ENCODE assay signal across 10 cellular contexts in the genomic region with DNA sequence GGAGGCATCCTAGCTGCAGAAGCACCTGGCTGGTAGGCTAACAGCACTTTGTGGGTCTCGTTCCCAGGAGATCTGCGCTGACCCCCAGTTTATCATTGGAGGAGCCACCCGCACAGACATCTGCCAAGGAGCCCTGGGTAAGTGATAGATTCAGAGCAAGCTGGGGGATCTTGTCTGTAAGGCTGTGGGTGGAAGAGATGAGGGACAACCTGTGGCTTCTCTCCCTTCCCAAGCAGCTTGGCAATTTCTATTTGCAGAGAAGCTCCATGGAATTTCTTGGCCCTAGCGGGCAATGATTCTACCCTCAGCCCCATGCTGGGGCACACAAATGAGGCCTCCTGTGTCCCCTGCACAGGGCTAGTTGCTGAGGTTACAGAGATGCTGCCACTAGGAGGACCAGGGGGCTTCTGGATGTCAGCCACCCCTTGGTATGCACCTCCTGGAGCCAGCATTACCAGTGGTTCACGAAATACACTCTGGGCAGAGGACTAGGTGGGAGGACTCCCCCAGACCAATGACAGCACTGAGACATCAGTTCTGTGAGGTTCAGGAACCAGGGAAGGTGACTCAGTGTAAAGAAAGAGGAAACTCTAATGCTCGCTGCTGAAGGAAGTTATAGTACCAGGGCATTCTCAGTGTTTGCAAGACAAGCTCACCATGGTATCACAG. TPM values are rescaled to one million over a fixed set of nuclear protein-coding genes. Genes with fewer than 3 reads are reported as not detected.
DNase-seq lines count a peak whose midpoint lies in the region; ATAC-seq and TF ChIP-seq lines count a peak whose summit lies in the region.
"Had no signal": no experiment of that assay in that cellular context is flagged by ENCODE, and none has a peak within 500 bp of the region (broad histone marks: within the 10 kb centered on the region; RNA-seq: fewer than 3 reads in every experiment).

No MANE protein-coding gene starts in this region.

- H3K4me3 ChIP-seq in CD4-positive, alpha-beta memory T cell (ENCODE audit: low read length in 2 of 2): peak overlapping the region in 1 of 2 donors; percentile 13
- H3K4me3 ChIP-seq in NB4 (ENCODE audit: low read depth, low read length) (no peak overlapping the region), mucosa of rectum (ENCODE audit: low read length in 2 of 2) (no peak overlapping the region)

- peak; percentile 57 for ATAC-seq in activated naive CD8-positive, alpha-beta T cell treated with anti-CD3 and anti-CD28 coated beads, Interleukin-2, amount 50 U/mL, for 24 hours

- CTCF ChIA-PET in CD4-positive, alpha-beta memory T cell (lab: Charles Lee; ENCODE audit: partially characterized antibody): interaction anchor here (0.7 to 17.3 kb wide), 6 partner anchors 7 to 30 kb away, joined by 3 to 233 read pairs (median 4); no protein-coding TSS in a partner anchor

- no peak for DNase-seq in CD4-positive, alpha-beta memory T cell
- DNase-seq in NB4 (ENCODE audit: low read depth) (peak; percentile 86), NCI-H2171 treated with DMSO at 0.1 percent for 48 hours (lab: John Stamatoyannopoulos, UW) (no peak), superior temporal gyrus (ENCODE audit: extremely low spot score) (no peak), NCI-H187 (lab: John Stamatoyannopoulos, UW) (no peak), SHP77 treated with DMSO at 0.1 percent for 48 hours (lab: John Stamatoyannopoulos, UW) (no peak)
- no peak for DNase-seq in activated naive CD8-positive, alpha-beta T cell treated with anti-CD3 and anti-CD28 coated beads, Interleukin-2, amount 50 U/mL, for 24 hours
- DNase-seq: NCI-H774 had no signal

- H3K27me3 Mint-ChIP-seq in CD4-positive, alpha-beta memory T cell: no peaks in the 10 kb centered on the region
- no peaks in the 10 kb centered on the region for H3K27me3 Mint-ChIP-seq in activated naive CD8-positive, alpha-beta T cell treated with anti-CD3 and anti-CD28 coated beads, Interleukin-2, amount 50 U/mL, for 24 hours

- no peaks in the 10 kb centered on the region for H3K27me3 ChIP-seq in CD4-positive, alpha-beta memory T cell (ENCODE audit: insufficient read depth, low read length)
- no peaks in the 10 kb centered on the region for H3K27me3 ChIP-seq in mucosa of rectum (ENCODE audit: control insufficient read depth in 2 of 2, insufficient read depth in 2 of 2, low read length in 2 of 2)

- peak overlapping the region; percentile 85 to 98 (median 95) for H3K27ac Mint-ChIP-seq in CD4-positive, alpha-beta memory T cell
- H3K27ac Mint-ChIP-seq in activated naive CD8-positive, alpha-beta T cell treated with anti-CD3 and anti-CD28 coated beads, Interleukin-2, amount 50 U/mL, for 24 hours: peak overlapping the region; percentile 29

- H3K27ac ChIP-seq in CD4-positive, alpha-beta memory T cell (ENCODE audit: low read depth, low read length): peak overlapping the region; percentile 79
- H3K27ac ChIP-seq in mucosa of rectum (ENCODE audit: low read depth in 2 of 2, low read length in 2 of 2): peak overlapping the region; percentile 46 to 83

- peaks cover 62 to 92% (median 81%) of the 10 kb centered on the region in 4 donors for H3K4me1 Mint-ChIP-seq in CD4-positive, alpha-beta memory T cell
- H3K4me1 Mint-ChIP-seq in activated naive CD8-positive, alpha-beta T cell treated with anti-CD3 and anti-CD28 coated beads, Interleukin-2, amount 50 U/mL, for 24 hours: peaks cover 82% of the 10 kb centered on the region

- H3K9ac ChIP-seq in mucosa of rectum (ENCODE audit: low read depth in 1 of 2, low read length in 2 of 2): no peak overlapping the region

- TF ChIP-seq POLR2A in NB4 (IDR thresholded peaks at IDR 0.05; ENCODE audit: extremely low read depth, insufficient read length): no peak

- H3K9me3 ChIP-seq in CD4-positive, alpha-beta memory T cell (ENCODE audit: control insufficient read depth in 1 of 2, low read length in 2 of 2): no peaks in the 10 kb centered on the region
- no peaks in the 10 kb centered on the region for H3K9me3 ChIP-seq in mucosa of rectum (ENCODE audit: control insufficient read depth in 2 of 2, low read length in 2 of 2)

- H3K4me1 ChIP-seq in CD4-positive, alpha-beta memory T cell (ENCODE audit: insufficient read depth, low read length): peaks cover 90% of the 10 kb centered on the region
- peaks cover 82% of the 10 kb centered on the region in 2 donors for H3K4me1 ChIP-seq in mucosa of rectum (ENCODE audit: control insufficient read depth in 2 of 2, insufficient read depth in 2 of 2, low read length in 2 of 2)

- peaks cover 46 to 56% of the 10 kb centered on the region in 2 donors for H3K36me3 Mint-ChIP-seq in CD4-positive, alpha-beta memory T cell
- H3K36me3 Mint-ChIP-seq in activated naive CD8-positive, alpha-beta T cell treated with anti-CD3 and anti-CD28 coated beads, Interleukin-2, amount 50 U/mL, for 24 hours (ENCODE audit: low read depth): peaks cover 18% of the 10 kb centered on the region

- TF ChIP-seq CTCF in NB4 (IDR thresholded peaks at IDR 0.05; ENCODE audit: low read depth, low read length): peak; percentile 9

- POLR2A ChIA-PET in CD4-positive, alpha-beta memory T cell (lab: Charles Lee; ENCODE audit: partially characterized antibody): interaction anchor here (2.9 to 4.7 kb wide), 3 partner anchors 9 to 128 kb away, joined by 19 to 62 read pairs (median 42); partner anchors contain the start of gene TP53BP2

- intact Hi-C loops in CD4-positive, alpha-beta memory T cell (cut with micrococcal nuclease): no loop called here

- H3K4me3 Mint-ChIP-seq in CD4-positive, alpha-beta memory T cell: peak overlapping the region in 7 of 8 donors; percentile 6 to 87 (median 52)
- no peak overlapping the region for H3K4me3 Mint-ChIP-seq in activated naive CD8-positive, alpha-beta T cell treated with anti-CD3 and anti-CD28 coated beads, Interleukin-2, amount 50 U/mL, for 24 hours

- H3K9me3 Mint-ChIP-seq in CD4-positive, alpha-beta memory T cell: no peaks in the 10 kb centered on the region
- no peaks in the 10 kb centered on the region for H3K9me3 Mint-ChIP-seq in activated naive CD8-positive, alpha-beta T cell treated with anti-CD3 and anti-CD28 coated beads, Interleukin-2, amount 50 U/mL, for 24 hours

- peaks cover 40% of the 10 kb centered on the region for H3K36me3 ChIP-seq in CD4-positive, alpha-beta memory T cell (ENCODE audit: insufficient read depth, low read length)
- H3K36me3 ChIP-seq in mucosa of rectum (ENCODE audit: control insufficient read depth in 2 of 2, insufficient read depth in 2 of 2, low read length in 2 of 2): peaks cover 28 to 29% of the 10 kb centered on the region in 2 donors

RNA-seq across cellular contexts. Expression of gene CAPN2, which starts 5.5 kb away (rescaled TPM):
- total RNA-seq in CD4-positive, alpha-beta memory T cell: 100 to 1,000 TPM; 178 to 180 TPM
- polyA plus RNA-seq in CD4-positive, alpha-beta memory T cell: 100 to 1,000 TPM; 146 to 231 TPM

RNA-seq across cellular contexts. Expression of gene CAPN8, which starts 52.3 kb away (rescaled TPM):
- total RNA-seq in CD4-positive, alpha-beta memory T cell: under 1 TPM; 0.32 to 0.55 TPM
- polyA plus RNA-seq in CD4-positive, alpha-beta memory T cell: under 1 TPM in 1 of 2 donors, not detected in 1; 0.33 TPM
- total RNA-seq: Daoy had no signal
